ENCODE assay signal across 19 cellular contexts in genomic region chr12:27276275-27276674, GRCh38. TPM values are rescaled to one million over a fixed set of nuclear protein-coding genes. Genes with fewer than 3 reads are reported as not detected.
DNase-seq lines count a peak whose midpoint lies in the region; ATAC-seq and TF ChIP-seq lines count a peak whose summit lies in the region.
"Had no signal": no experiment of that assay in that cellular context is flagged by ENCODE, and none has a peak within 500 bp of the region (broad histone marks: within the 10 kb centered on the region; RNA-seq: fewer than 3 reads in every experiment).

No MANE protein-coding gene starts in this region.

- H3K9me3 Mint-ChIP-seq in WTC11 (no peaks in the 10 kb centered on the region), progenitor cell of endocrine pancreas (ENCODE audit: low read depth) (no peaks in the 10 kb centered on the region)
- H3K9me3 Mint-ChIP-seq: CD4-positive, alpha-beta memory T cell had no signal

- no peaks in the 10 kb centered on the region for H3K27me3 ChIP-seq in H7 (ENCODE audit: control insufficient read depth, insufficient read depth, low read length)

- H3K27ac Mint-ChIP-seq in WTC11 = peak overlapping the region; percentile 89
- peak overlapping the region; percentile 42 for H3K27ac Mint-ChIP-seq in progenitor cell of endocrine pancreas
- H3K27ac Mint-ChIP-seq: B cell; CD4-positive, alpha-beta memory T cell had no signal

- H3K36me3 Mint-ChIP-seq in WTC11 = no peaks in the 10 kb centered on the region
- H3K36me3 Mint-ChIP-seq in progenitor cell of endocrine pancreas (ENCODE audit: insufficient read depth) = peaks cover 13% of the 10 kb centered on the region

- H3K36me3 ChIP-seq in H7 (replicated peaks; ENCODE audit: control insufficient read depth, insufficient read depth, low read length) = no peaks in the 10 kb centered on the region

- no peaks in the 10 kb centered on the region for H3K27me3 Mint-ChIP-seq in WTC11 (ENCODE audit: low read depth)
- no peaks in the 10 kb centered on the region for H3K27me3 Mint-ChIP-seq in progenitor cell of endocrine pancreas
- H3K27me3 Mint-ChIP-seq: B cell; CD4-positive, alpha-beta memory T cell had no signal

- POLR2A ChIA-PET in WTC11 (lab: Charles Lee) = interaction anchor here (1.3 kb wide), 1 partner anchor 32 kb away, joined by 4 read pairs; the partner anchor contains the start of gene STK38L

- peak; percentile 87 for ATAC-seq in WTC11
- no peak for ATAC-seq in GM18873 (IDR thresholded peaks at IDR 0.05; ENCODE audit: low FRiP score, unreplicated experiment)
- ATAC-seq in GM21723 (IDR thresholded peaks at IDR 0.05; ENCODE audit: unreplicated experiment) = no peak
- ATAC-seq: HCT116 had no signal

- TF ChIP-seq CTCF in WTC11 (IDR thresholded peaks at IDR 0.05) (no peak), progenitor cell of endocrine pancreas (IDR thresholded peaks at IDR 0.05; ENCODE audit: unreplicated experiment) (no peak)

- DNase-seq in H7 (peak; percentile 27), WTC11 (ENCODE audit: low spot score) (no peak), iPS DF 4.7 (ENCODE audit: extremely low read depth, low spot score) (peak; percentile 33), progenitor cell of endocrine pancreas (ENCODE audit: low spot score, unreplicated experiment) (no peak), GF-D8 (lab: John Stamatoyannopoulos, UW) (no peak)
- DNase-seq in activated CD8-positive, alpha-beta memory T cell treated with anti-CD3 and anti-CD28 coated beads, Interleukin-2, amount 50 U/mL, for 4 hours = no peak
- DNase-seq: CD4-positive, alpha-beta memory T cell; DMS79 treated with DMSO at 0.1 percent for 48 hours; GDM1; KG1; NCI-H1048; NCI-H1694 treated with DMSO at 0.1 percent for 48 hours; NCI-H2171 treated with DMSO at 0.1 percent for 48 hours; NCI-H82; SIG-M5 had no signal

- H3K4me1 Mint-ChIP-seq in WTC11 (peaks cover 77% of the 10 kb centered on the region), progenitor cell of endocrine pancreas (ENCODE audit: low read depth) (peaks cover 59% of the 10 kb centered on the region)

- no peak overlapping the region for H3K4me3 ChIP-seq in H7 (ENCODE audit: insufficient read depth, low read depth, low read length)

- CTCF ChIA-PET in WTC11 (lab: Charles Lee) = no interaction called here

- H3K4me3 Mint-ChIP-seq in WTC11 = peak overlapping the region; percentile 16
- no peak overlapping the region for H3K4me3 Mint-ChIP-seq in progenitor cell of endocrine pancreas (ENCODE audit: low read depth)
- H3K4me3 Mint-ChIP-seq: B cell; CD4-positive, alpha-beta memory T cell had no signal

TF ChIP-seq in WTC11, 78 proteins besides CTCF, POLR2A, EP300 and RAD21:
- peak; percentile 65 for TF ChIP-seq PRDM15 (CRISPR knock-in tag; IDR thresholded peaks at IDR 0.05)
- TF ChIP-seq MLX (CRISPR knock-in tag; IDR thresholded peaks at IDR 0.05) = no peak
- no peak for TF ChIP-seq NR3C1 (CRISPR knock-in tag; conservative IDR thresholded peaks at IDR 0.05; ENCODE audit: low read depth)

RNA-seq across cellular contexts. Expression of gene STK38L, which starts 32.2 kb away (rescaled TPM):
- 18.0 and 20.5 TPM in 2 replicates for total RNA-seq in H7 (2014; rRNA removed; shearing (Covaris generic))
- total RNA-seq in WTC11 (2021) = 37.6 to 47.2 TPM (median 41.7 TPM) in 3 replicates
- total RNA-seq in progenitor cell of endocrine pancreas = 145 and 149 TPM in 2 replicates

RNA-seq across cellular contexts. Expression of gene BMAL2, which starts 56.4 kb away (rescaled TPM):
- 13.0 and 13.9 TPM in 2 replicates for total RNA-seq in H7 (2014; rRNA removed; shearing (Covaris generic))
- total RNA-seq in WTC11 (2021) = 11.1 to 16.2 TPM (median 13.6 TPM) in 3 replicates
- 26.0 and 28.8 TPM in 2 replicates for total RNA-seq in progenitor cell of endocrine pancreas

Comparison
In these comparisons a context has a peak if more than half of its experiments do, and no peak if none do; other contexts are left out.
1. DNase-seq: peak in H7 (single experiment) and iPS DF 4.7 (single experiment); none in WTC11 (single experiment), progenitor cell of endocrine pancreas (single experiment), GF-D8 (single experiment) and activated CD8-positive, alpha-beta memory T cell treated with anti-CD3 and anti-CD28 coated beads, Interleukin-2, amount 50 U/mL, for 4 hours (single experiment).